21 cellular contexts compared by ENCODE assay signal in the genomic region with DNA sequence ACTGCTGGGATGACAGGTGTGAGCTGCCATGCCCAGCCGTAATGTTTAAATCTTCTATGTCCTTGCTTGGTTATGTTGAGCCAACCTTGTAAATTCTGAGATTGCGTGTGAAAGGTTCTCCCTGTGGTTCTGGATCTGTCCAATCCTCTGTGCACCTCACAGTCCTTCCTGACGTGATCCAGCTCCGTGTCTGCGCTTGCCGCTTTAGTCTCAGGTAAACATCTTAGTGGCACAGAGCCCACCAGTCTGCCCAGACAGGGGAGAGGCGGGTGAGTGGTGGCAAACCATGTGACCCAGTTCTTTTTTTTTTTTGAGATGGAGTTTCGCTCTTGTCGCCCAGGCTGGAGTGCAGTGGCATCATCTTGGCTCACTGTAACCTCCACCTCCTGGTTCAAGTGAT.
"Had no signal": no experiment of that assay in that cellular context is flagged by ENCODE, and none has a peak within 500 bp of the region (broad histone marks: within the 10 kb centered on the region; RNA-seq: fewer than 3 reads in every experiment).

No MANE protein-coding gene starts in this region.

- H3K4me1 Mint-ChIP-seq: activated CD4-positive, alpha-beta T cell treated with anti-CD3 and anti-CD28 coated beads for 36 hours had no signal

- FAIRE-seq: colon, frontal cortex, keratinocyte had no signal

- DNase-seq: activated CD4-positive, alpha-beta memory T cell treated with anti-CD3 and anti-CD28 coated beads for 36 hours; activated CD4-positive, alpha-beta T cell treated with anti-CD3 and anti-CD28 coated beads for 36 hours; activated gamma-delta T cell treated with Interleukin-2 at 50 U/mL for 16 hours; activated T-cell treated with anti-CD3 and anti-CD28 coated beads for 4 hours; amniotic stem cell; caudate nucleus; dorsolateral prefrontal cortex; head of caudate nucleus; psoas muscle; right cardiac atrium; stimulated activated CD4-positive, alpha-beta T cell treated with anti-CD3 and anti-CD28 coated beads, Interleukin-15, amount 100 ng/mL, for 24 hours; stimulated activated CD4-positive, alpha-beta T cell treated with anti-CD3 and anti-CD28 coated beads, Interleukin-4, amount 100 ng/mL, for 1 hour had no signal

- H3K36me3 Mint-ChIP-seq: activated CD4-positive, alpha-beta memory T cell treated with anti-CD3 and anti-CD28 coated beads for 36 hours; activated naive CD4-positive, alpha-beta T cell treated with anti-CD3 and anti-CD28 coated beads, Interleukin-2, amount 50 U/mL, for 72 hours had no signal

- H3K9me3 Mint-ChIP-seq: activated CD4-positive, alpha-beta memory T cell treated with anti-CD3 and anti-CD28 coated beads for 36 hours; activated naive CD4-positive, alpha-beta T cell treated with anti-CD3 and anti-CD28 coated beads, Interleukin-2, amount 50 U/mL, for 72 hours; activated T-helper 1 cell treated with anti-CD3 and anti-CD28 coated beads, Interleukin-12 subunit alpha, Interleukin-12 subunit beta, Interleukin-2, Interleukin-4 antibody, amounts not matched to agents 30 ng/mL and 10 ng/mL and 1 ng/mL, durations not matched to agents 14 hours and 24 hours and 36 hours had no signal

- H3K4me3 ChIP-seq: dorsolateral prefrontal cortex, psoas muscle, skin epidermis, thoracic aorta had no signal

- ATAC-seq: activated CD4-positive, alpha-beta T cell treated with anti-CD3 and anti-CD28 coated beads for 36 hours; activated naive CD4-positive, alpha-beta T cell treated with anti-CD3 and anti-CD28 coated beads, Interleukin-2, amount 50 U/mL, for 72 hours; left lobe of liver; psoas muscle; right cardiac atrium had no signal

- H3K27ac Mint-ChIP-seq: activated CD4-positive, alpha-beta memory T cell treated with anti-CD3 and anti-CD28 coated beads for 36 hours; activated CD4-positive, alpha-beta T cell treated with anti-CD3 and anti-CD28 coated beads for 36 hours; activated naive CD4-positive, alpha-beta T cell treated with anti-CD3 and anti-CD28 coated beads, Interleukin-2, amount 50 U/mL, for 72 hours; activated T-helper 1 cell treated with anti-CD3 and anti-CD28 coated beads, Interleukin-12 subunit alpha, Interleukin-12 subunit beta, Interleukin-2, Interleukin-4 antibody, amounts not matched to agents 30 ng/mL and 10 ng/mL and 1 ng/mL, durations not matched to agents 14 hours and 24 hours and 36 hours had no signal

- H3K36me3 ChIP-seq: thoracic aorta had no signal

- H3K4me3 Mint-ChIP-seq: activated CD4-positive, alpha-beta memory T cell treated with anti-CD3 and anti-CD28 coated beads for 36 hours; activated CD4-positive, alpha-beta T cell treated with anti-CD3 and anti-CD28 coated beads for 36 hours; activated T-helper 1 cell treated with anti-CD3 and anti-CD28 coated beads, Interleukin-12 subunit alpha, Interleukin-12 subunit beta, Interleukin-2, Interleukin-4 antibody, amounts not matched to agents 30 ng/mL and 10 ng/mL and 1 ng/mL, durations not matched to agents 14 hours and 24 hours and 36 hours had no signal

- H3K9me3 ChIP-seq: psoas muscle, thoracic aorta had no signal

- H3K27ac ChIP-seq: dorsolateral prefrontal cortex, epithelial cell of prostate, psoas muscle, thoracic aorta had no signal
